In the genomic region with DNA sequence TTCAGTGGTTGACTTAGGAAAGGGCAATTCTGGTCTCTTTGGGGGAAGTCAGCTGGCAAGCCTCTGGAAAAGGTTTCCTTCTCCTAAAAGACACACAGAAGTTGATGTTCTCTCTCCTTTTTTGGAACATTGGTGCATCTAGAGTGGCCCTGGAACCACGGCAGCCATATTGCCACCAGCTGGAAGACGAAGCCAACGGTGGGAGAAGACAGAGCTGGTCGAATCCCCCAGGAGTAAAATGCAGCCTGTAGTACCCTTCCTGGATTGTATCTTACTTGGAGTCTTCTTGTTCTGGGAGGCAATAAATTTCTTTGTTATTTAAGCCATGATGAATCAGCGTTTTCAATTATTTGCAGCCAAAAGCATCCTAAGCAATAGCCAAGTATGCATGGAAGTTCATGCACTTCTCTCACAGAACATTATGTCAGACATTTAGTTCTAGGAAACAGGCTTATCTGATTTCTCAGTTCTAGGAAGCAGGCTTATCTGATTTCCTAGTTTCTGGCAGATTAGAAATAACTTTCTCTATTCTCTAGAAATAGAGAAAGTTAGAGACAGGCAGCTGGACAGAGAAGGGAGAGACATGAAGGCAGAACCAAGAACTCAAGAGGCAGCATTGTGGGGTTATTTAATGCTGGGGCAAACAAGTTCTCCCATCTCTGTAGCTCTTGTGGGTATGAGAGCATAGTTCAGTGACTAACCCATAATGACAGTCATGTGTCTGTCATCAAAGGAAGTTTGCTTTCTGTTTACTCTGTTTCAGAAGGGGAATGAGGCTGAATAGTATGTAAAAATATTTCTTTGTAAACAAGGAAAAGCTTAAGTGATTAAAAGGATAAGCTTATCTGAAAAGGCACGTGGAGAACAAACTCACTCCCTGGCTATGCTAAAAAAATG, we compare ENCODE assay signal across 9 cellular contexts. TPM values are rescaled to one million over a fixed set of nuclear protein-coding genes. Genes with fewer than 3 reads are reported as not detected.
DNase-seq lines count a peak whose midpoint lies in the region; ATAC-seq and TF ChIP-seq lines count a peak whose summit lies in the region.
"Had no signal": no experiment of that assay in that cellular context is flagged by ENCODE, and none has a peak within 500 bp of the region (broad histone marks: within the 10 kb centered on the region; RNA-seq: fewer than 3 reads in every experiment).

No MANE protein-coding gene starts in this region.

- TF ChIP-seq CTCF in RWPE2 (IDR thresholded peaks at IDR 0.05; ENCODE audit: poor library complexity, severe bottlenecking) = no peak
- no peak for TF ChIP-seq CTCF in fibroblast of lung (conservative IDR thresholded peaks at IDR 0.05 in 1 of 2, IDR thresholded peaks at IDR 0.05 in 1 of 2; ENCODE audit: low read depth in 1 of 2, low read length in 2 of 2)
- no peak for TF ChIP-seq CTCF in coronary artery (IDR thresholded peaks at IDR 0.05)

- DNase-seq in RWPE2 (ENCODE audit: low spot score) (no peak), fibroblast of lung (ENCODE audit: low read depth in 2 of 2) (peak; percentile 58 to 82), OCI-M2 (lab: John Stamatoyannopoulos, UW; ENCODE audit: unreplicated experiment) (no peak), GM19238 (ENCODE audit: insufficient read length, low spot score) (no peak), coronary artery (ENCODE audit: low spot score) (no peak)
- DNase-seq: heart right ventricle had no signal

- H2AFZ ChIP-seq in ACC112 (ENCODE audit: low read length, unreplicated experiment) (peak overlapping the region; percentile 45), fibroblast of lung (ENCODE audit: low read length) (no peak overlapping the region)

- H3K36me3 ChIP-seq in ACC112 (ENCODE audit: insufficient read depth, low read length) = no peaks in the 10 kb centered on the region
- no peaks in the 10 kb centered on the region for H3K36me3 ChIP-seq in RWPE2 (ENCODE audit: low read depth)
- no peaks in the 10 kb centered on the region for H3K36me3 ChIP-seq in fibroblast of lung (ENCODE audit: control insufficient read depth, insufficient read depth, low read length)
- H3K36me3 ChIP-seq: heart right ventricle had no signal

- peak overlapping the region; percentile 92 for H3K27ac ChIP-seq in ACC112 (ENCODE audit: low read depth, low read length)
- H3K27ac ChIP-seq in RWPE2 (ENCODE audit: poor library complexity, severe bottlenecking) = peak overlapping the region; percentile 66
- peak overlapping the region; percentile 76 for H3K27ac ChIP-seq in fibroblast of lung (ENCODE audit: insufficient read depth, low read length)
- no peak overlapping the region for H3K27ac ChIP-seq in coronary artery

- H3K4me3 ChIP-seq in ACC112 (ENCODE audit: low read depth, low read length) (peak overlapping the region; percentile 41), RWPE2 (ENCODE audit: severe bottlenecking) (no peak overlapping the region), fibroblast of lung (replicated peaks in 1 of 4; ENCODE audit: control extremely low read depth in 1 of 4, insufficient read depth in 1 of 4, low read depth in 3 of 4, low read length in 4 of 4) (no peak overlapping the region), coronary artery (no peak overlapping the region)
- H3K4me3 ChIP-seq: heart right ventricle had no signal

- peak; percentile 68 for ATAC-seq in GM18858 (IDR thresholded peaks at IDR 0.05; ENCODE audit: unreplicated experiment)
- ATAC-seq in HG03025 (IDR thresholded peaks at IDR 0.05; ENCODE audit: low FRiP score, unreplicated experiment) = peak; percentile 71
- peak; percentile 80 for ATAC-seq in RWPE2 (ENCODE audit: low read depth)

- H3K4me2 ChIP-seq in fibroblast of lung (ENCODE audit: extremely low read depth, insufficient read depth, low read length) = peak overlapping the region; percentile 74

- no peaks in the 10 kb centered on the region for H3K27me3 ChIP-seq in ACC112 (ENCODE audit: insufficient read depth, low read length)
- no peaks in the 10 kb centered on the region for H3K27me3 ChIP-seq in RWPE2 (ENCODE audit: insufficient read depth, poor library complexity, severe bottlenecking)
- H3K27me3 ChIP-seq in fibroblast of lung (ENCODE audit: control insufficient read depth, insufficient read depth, low read length) = no peaks in the 10 kb centered on the region

- H3K9ac ChIP-seq in fibroblast of lung (ENCODE audit: insufficient read depth, low read length) = no peak overlapping the region

- H3K4me1 ChIP-seq in ACC112 (ENCODE audit: control insufficient read depth, insufficient read depth, low read length, unreplicated experiment) = peaks cover 40% of the 10 kb centered on the region
- H3K4me1 ChIP-seq in RWPE2 (ENCODE audit: insufficient read depth, poor library complexity, severe bottlenecking) = peaks cover 41% of the 10 kb centered on the region
- H3K4me1 ChIP-seq in fibroblast of lung (ENCODE audit: control insufficient read depth, extremely low read depth, insufficient read depth, low read length) = peaks cover 24% of the 10 kb centered on the region

- H3K9me3 ChIP-seq in RWPE2 (ENCODE audit: severe bottlenecking) (no peaks in the 10 kb centered on the region), fibroblast of lung (ENCODE audit: control insufficient read depth, insufficient read depth, low read depth, low read length) (no peaks in the 10 kb centered on the region)
- H3K9me3 ChIP-seq: heart right ventricle had no signal

- H3K79me2 ChIP-seq in ACC112 (ENCODE audit: control insufficient read depth, insufficient read depth, low read length, unreplicated experiment) (no peaks in the 10 kb centered on the region), fibroblast of lung (ENCODE audit: control insufficient read depth, insufficient read depth, low read length) (no peaks in the 10 kb centered on the region)

- no peaks in the 10 kb centered on the region for H4K20me1 ChIP-seq in fibroblast of lung (ENCODE audit: control insufficient read depth, extremely low read depth, insufficient read depth, low read length)

RNA-seq across cellular contexts. Expression of a gene that starts 40.5 kb away (rescaled TPM):
- total RNA-seq in fibroblast of lung = 77.8 and 117 TPM in 2 replicates
- polyA plus RNA-seq in fibroblast of lung = 64.2 and 123 TPM in 2 replicates
- polyA plus RNA-seq in fibroblast of lung (2012) = 57.6 and 87.3 TPM in 2 replicates
- 8.3 and 18.8 TPM in 2 replicates for polyA minus RNA-seq in fibroblast of lung (ENCODE audit: low replicate concordance)

Comparison
In these comparisons a context has a peak if more than half of its experiments do, and no peak if none do; other contexts are left out.
1. H3K27ac ChIP-seq: peak in ACC112 (single experiment), RWPE2 (single experiment) and fibroblast of lung (single experiment); none in coronary artery (0 of 2).
2. DNase-seq: peak in fibroblast of lung (2 of 2); none in RWPE2 (single experiment), OCI-M2 (single experiment), GM19238 (single experiment) and coronary artery (single experiment).
3. Peak in every context shown above with its lines, with median percentiles within 50 percentile points of each other: ATAC-seq.